In the genomic region with DNA sequence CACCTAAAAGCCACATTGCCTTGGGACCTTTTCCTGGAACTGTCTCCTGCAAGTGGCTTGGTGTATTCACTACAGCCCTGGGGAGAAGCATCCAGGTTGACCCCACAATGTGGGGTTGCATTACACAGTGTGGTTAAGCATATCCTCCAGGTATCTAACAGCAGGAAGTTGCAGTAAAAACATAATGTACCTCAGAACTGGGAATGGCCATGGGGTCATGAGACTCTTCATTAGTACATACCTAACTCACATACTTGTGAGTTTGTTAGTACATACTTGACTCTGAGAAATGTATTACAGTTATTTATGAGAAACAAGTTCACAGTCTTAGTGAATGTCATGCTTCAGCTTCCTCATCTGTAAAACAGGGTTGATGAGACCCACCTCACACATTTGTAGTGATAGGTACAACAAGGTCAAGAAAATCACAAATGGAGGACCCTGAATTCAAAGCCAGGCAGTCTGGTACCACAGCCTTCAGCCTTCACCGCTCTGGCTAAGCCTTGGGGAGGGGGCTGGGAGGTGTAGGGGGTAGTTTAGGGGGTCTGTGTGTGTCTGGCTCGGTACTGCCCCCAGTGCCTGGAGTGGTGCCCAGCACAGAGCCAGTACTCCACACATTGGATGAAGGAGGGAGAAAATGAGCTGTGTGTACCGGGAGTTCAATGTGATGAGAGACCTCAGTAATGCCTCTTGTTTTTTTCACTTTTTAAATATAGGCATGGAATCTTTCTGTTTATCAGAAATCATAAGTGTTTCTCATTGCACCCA, we compare ENCODE assay signal across 1 cellular context.
TF ChIP-seq lines count a peak whose summit lies in the region.

No MANE protein-coding gene starts in this region.

TF ChIP-seq in WTC11, 78 proteins besides CTCF, POLR2A, EP300 and RAD21 (continued from another document):
- TF ChIP-seq, protein P1, sequence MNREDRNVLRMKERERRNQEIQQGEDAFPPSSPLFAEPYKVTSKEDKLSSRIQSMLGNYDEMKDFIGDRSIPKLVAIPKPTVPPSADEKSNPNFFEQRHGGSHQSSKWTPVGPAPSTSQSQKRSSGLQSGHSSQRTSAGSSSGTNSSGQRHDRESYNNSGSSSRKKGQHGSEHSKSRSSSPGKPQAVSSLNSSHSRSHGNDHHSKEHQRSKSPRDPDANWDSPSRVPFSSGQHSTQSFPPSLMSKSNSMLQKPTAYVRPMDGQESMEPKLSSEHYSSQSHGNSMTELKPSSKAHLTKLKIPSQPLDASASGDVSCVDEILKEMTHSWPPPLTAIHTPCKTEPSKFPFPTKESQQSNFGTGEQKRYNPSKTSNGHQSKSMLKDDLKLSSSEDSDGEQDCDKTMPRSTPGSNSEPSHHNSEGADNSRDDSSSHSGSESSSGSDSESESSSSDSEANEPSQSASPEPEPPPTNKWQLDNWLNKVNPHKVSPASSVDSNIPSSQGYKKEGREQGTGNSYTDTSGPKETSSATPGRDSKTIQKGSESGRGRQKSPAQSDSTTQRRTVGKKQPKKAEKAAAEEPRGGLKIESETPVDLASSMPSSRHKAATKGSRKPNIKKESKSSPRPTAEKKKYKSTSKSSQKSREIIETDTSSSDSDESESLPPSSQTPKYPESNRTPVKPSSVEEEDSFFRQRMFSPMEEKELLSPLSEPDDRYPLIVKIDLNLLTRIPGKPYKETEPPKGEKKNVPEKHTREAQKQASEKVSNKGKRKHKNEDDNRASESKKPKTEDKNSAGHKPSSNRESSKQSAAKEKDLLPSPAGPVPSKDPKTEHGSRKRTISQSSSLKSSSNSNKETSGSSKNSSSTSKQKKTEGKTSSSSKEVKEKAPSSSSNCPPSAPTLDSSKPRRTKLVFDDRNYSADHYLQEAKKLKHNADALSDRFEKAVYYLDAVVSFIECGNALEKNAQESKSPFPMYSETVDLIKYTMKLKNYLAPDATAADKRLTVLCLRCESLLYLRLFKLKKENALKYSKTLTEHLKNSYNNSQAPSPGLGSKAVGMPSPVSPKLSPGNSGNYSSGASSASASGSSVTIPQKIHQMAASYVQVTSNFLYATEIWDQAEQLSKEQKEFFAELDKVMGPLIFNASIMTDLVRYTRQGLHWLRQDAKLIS (CRISPR knock-in tag; IDR thresholded peaks at IDR 0.05; ENCODE audit: borderline replicate concordance): no peak
- TF ChIP-seq, protein P2, sequence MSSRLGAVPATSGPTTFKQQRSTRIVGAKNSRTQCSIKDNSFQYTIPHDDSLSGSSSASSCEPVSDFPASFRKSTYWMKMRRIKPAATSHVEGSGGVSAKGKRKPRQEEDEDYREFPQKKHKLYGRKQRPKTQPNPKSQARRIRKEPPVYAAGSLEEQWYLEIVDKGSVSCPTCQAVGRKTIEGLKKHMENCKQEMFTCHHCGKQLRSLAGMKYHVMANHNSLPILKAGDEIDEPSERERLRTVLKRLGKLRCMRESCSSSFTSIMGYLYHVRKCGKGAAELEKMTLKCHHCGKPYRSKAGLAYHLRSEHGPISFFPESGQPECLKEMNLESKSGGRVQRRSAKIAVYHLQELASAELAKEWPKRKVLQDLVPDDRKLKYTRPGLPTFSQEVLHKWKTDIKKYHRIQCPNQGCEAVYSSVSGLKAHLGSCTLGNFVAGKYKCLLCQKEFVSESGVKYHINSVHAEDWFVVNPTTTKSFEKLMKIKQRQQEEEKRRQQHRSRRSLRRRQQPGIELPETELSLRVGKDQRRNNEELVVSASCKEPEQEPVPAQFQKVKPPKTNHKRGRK (CRISPR knock-in tag; IDR thresholded peaks at IDR 0.05; ENCODE audit: borderline replicate concordance): no peak
- TF ChIP-seq E2F4 (CRISPR knock-in tag; IDR thresholded peaks at IDR 0.05; ENCODE audit: borderline replicate concordance, low read depth): no peak
- TF ChIP-seq ZNF671 (CRISPR knock-in tag; IDR thresholded peaks at IDR 0.05): no peak
- TF ChIP-seq ZNF317 (CRISPR knock-in tag; IDR thresholded peaks at IDR 0.05; ENCODE audit: borderline replicate concordance, low read depth): no peak
- TF ChIP-seq HMGA2 (CRISPR knock-in tag; IDR thresholded peaks at IDR 0.05): no peak
- TF ChIP-seq ETV6 (CRISPR knock-in tag; IDR thresholded peaks at IDR 0.05): no peak
- TF ChIP-seq JAZF1 (CRISPR knock-in tag; IDR thresholded peaks at IDR 0.05): no peak
- no peak for TF ChIP-seq KAT7 (CRISPR knock-in tag; IDR thresholded peaks at IDR 0.05; ENCODE audit: borderline replicate concordance)
- no peak for TF ChIP-seq CREB1 (CRISPR knock-in tag; IDR thresholded peaks at IDR 0.05)
- TF ChIP-seq ZNF138 (CRISPR knock-in tag; conservative IDR thresholded peaks at IDR 0.05): no peak
- TF ChIP-seq ARID4B (CRISPR knock-in tag; IDR thresholded peaks at IDR 0.05; ENCODE audit: borderline replicate concordance): no peak
- TF ChIP-seq FOXK1 (CRISPR knock-in tag; IDR thresholded peaks at IDR 0.05): no peak
- no peak for TF ChIP-seq CBFB (CRISPR knock-in tag; IDR thresholded peaks at IDR 0.05; ENCODE audit: low read depth)
- no peak for TF ChIP-seq NR2C2 (CRISPR knock-in tag; IDR thresholded peaks at IDR 0.05)
- TF ChIP-seq GTF2I (CRISPR knock-in tag; conservative IDR thresholded peaks at IDR 0.05): no peak
